25 cellular contexts compared by ENCODE assay signal in the genomic region with DNA sequence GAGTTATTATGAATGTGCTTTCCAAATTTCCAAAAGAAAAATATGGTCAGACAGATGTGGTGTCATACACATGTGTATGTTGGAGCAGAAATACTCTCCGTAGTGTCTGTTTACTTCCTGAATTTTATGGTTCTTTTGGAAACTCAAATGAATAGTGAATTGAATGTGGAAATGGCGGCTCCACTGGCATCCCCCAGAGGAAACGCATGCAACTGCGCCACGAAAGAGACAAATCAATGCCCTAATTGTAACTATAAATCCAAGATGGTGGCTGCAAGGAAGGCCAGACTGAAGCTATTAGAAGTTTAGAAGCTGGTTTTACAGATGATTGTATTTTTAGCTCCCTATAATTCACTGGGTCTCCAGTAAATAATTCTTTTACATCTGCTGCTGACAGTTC.
DNase-seq lines count a peak whose midpoint lies in the region; ATAC-seq, FAIRE-seq and TF ChIP-seq lines count a peak whose summit lies in the region.
"Had no signal": no experiment of that assay in that cellular context is flagged by ENCODE, and none has a peak within 500 bp of the region (broad histone marks: within the 10 kb centered on the region; RNA-seq: fewer than 3 reads in every experiment).

No MANE protein-coding gene starts in this region.

- H3K36me3 ChIP-seq in endodermal cell (ENCODE audit: control insufficient read depth, insufficient read depth, low read length), result no peaks in the 10 kb centered on the region
- H3K36me3 ChIP-seq: BE2C, BLaER1 had no signal

- no peak for FAIRE-seq in RCC 7860 (lab: Jason Lieb, UNC)
- FAIRE-seq: A204.1, G401.6, GM12891, GM19239 had no signal

- no peaks in the 10 kb centered on the region for H3K4me1 ChIP-seq in endodermal cell (ENCODE audit: control insufficient read depth, insufficient read depth, low read length)
- H3K4me1 ChIP-seq in foreskin keratinocyte, result no peaks in the 10 kb centered on the region
- H3K4me1 ChIP-seq: BE2C, BLaER1 had no signal

- H3K9me3 Mint-ChIP-seq in endodermal cell (peaks cover 10% of the 10 kb centered on the region), nephron (no peaks in the 10 kb centered on the region), type B pancreatic cell (peaks cover 9% of the 10 kb centered on the region)

- TF ChIP-seq CTCF in endodermal cell (conservative IDR thresholded peaks at IDR 0.05) (peak; percentile 34), nephron (IDR thresholded peaks at IDR 0.05; ENCODE audit: unreplicated experiment in 3 of 3) (no peak), type B pancreatic cell (conservative IDR thresholded peaks at IDR 0.05) (peak; percentile 50), foreskin keratinocyte (conservative IDR thresholded peaks at IDR 0.05) (no peak), dorsolateral prefrontal cortex (IDR thresholded peaks at IDR 0.05 in 54 of 56, conservative IDR thresholded peaks at IDR 0.05 in 2 of 56; ENCODE audit: low read depth in 1 of 56, partially characterized antibody in 56 of 56) (no peak)

- H3K27ac Mint-ChIP-seq in endodermal cell, result no peak overlapping the region
- peak overlapping the region; percentile 15 to 88 (median 58) for H3K27ac Mint-ChIP-seq in nephron
- H3K27ac Mint-ChIP-seq in type B pancreatic cell, result no peak overlapping the region
- H3K27ac Mint-ChIP-seq: CD14-positive monocyte; CD4-positive, alpha-beta memory T cell; CD4-positive, CD25-positive, alpha-beta regulatory T cell; CD8-positive, alpha-beta memory T cell had no signal

- no peaks in the 10 kb centered on the region for H3K4me1 Mint-ChIP-seq in endodermal cell
- H3K4me1 Mint-ChIP-seq in nephron, result peaks cover 24% of the 10 kb centered on the region
- H3K4me1 Mint-ChIP-seq in type B pancreatic cell (ENCODE audit: unreplicated experiment), result peaks cover 27% of the 10 kb centered on the region
- H3K4me1 Mint-ChIP-seq: CD14-positive monocyte; CD4-positive, alpha-beta memory T cell; CD4-positive, CD25-positive, alpha-beta regulatory T cell; CD8-positive, alpha-beta memory T cell had no signal

- 94 to 100% methylated on average over 4 to 5 of the region's 5 CpGs for WGBS in endodermal cell (ENCODE audit: insufficient coverage in 1 of 2, insufficient read length in 1 of 2), 2 experiments

- no peak overlapping the region for H3K9ac ChIP-seq in endodermal cell (ENCODE audit: extremely low read depth, low read length, poor library complexity, severe bottlenecking)
- H3K9ac ChIP-seq: BLaER1 had no signal

- DNase-seq in SK-MEL-5 (ENCODE audit: low read depth, low spot score), result peak; percentile 61
- DNase-seq in endodermal cell, result no peak
- DNase-seq in type B pancreatic cell (ENCODE audit: extremely low spot score, unreplicated experiment), result no peak
- DNase-seq in RCC 7860 (ENCODE audit: low spot score), result no peak
- DNase-seq in foreskin keratinocyte, result no peak
- no peak for DNase-seq in dorsolateral prefrontal cortex
- DNase-seq: 8988T; ACHN; BE2C; C1 segment of cervical spinal cord; CD4-positive, alpha-beta memory T cell; CD4-positive, CD25-positive, alpha-beta regulatory T cell; CD8-positive, alpha-beta memory T cell; COR-L47; DMS 273 treated with DMSO at 0.1 percent for 48 hours; DMS79 treated with DMSO at 0.1 percent for 48 hours; GF-D8 had no signal

- H3K9me3 ChIP-seq in endodermal cell (ENCODE audit: control insufficient read depth, low read length), result no peaks in the 10 kb centered on the region
- H3K9me3 ChIP-seq: BE2C had no signal

- H3K27ac ChIP-seq in endodermal cell (ENCODE audit: low read depth, low read length) (no peak overlapping the region), foreskin keratinocyte (no peak overlapping the region), dorsolateral prefrontal cortex (no peak overlapping the region)
- H3K27ac ChIP-seq: BLaER1 had no signal

- H3K4me3 Mint-ChIP-seq in endodermal cell, result no peak overlapping the region
- no peak overlapping the region for H3K4me3 Mint-ChIP-seq in nephron
- no peak overlapping the region for H3K4me3 Mint-ChIP-seq in type B pancreatic cell
- H3K4me3 Mint-ChIP-seq: CD14-positive monocyte; CD4-positive, alpha-beta memory T cell; CD4-positive, CD25-positive, alpha-beta regulatory T cell; CD8-positive, alpha-beta memory T cell had no signal

- H3K36me3 Mint-ChIP-seq in endodermal cell (ENCODE audit: low read depth) (no peaks in the 10 kb centered on the region), nephron (ENCODE audit: low read depth) (no peaks in the 10 kb centered on the region), type B pancreatic cell (no peaks in the 10 kb centered on the region)
- H3K36me3 Mint-ChIP-seq: CD14-positive monocyte; CD4-positive, alpha-beta memory T cell; CD4-positive, CD25-positive, alpha-beta regulatory T cell; CD8-positive, alpha-beta memory T cell had no signal

- no peak overlapping the region for H3K4me3 ChIP-seq in endodermal cell (ENCODE audit: low read length)
- H3K4me3 ChIP-seq in dorsolateral prefrontal cortex, result no peak overlapping the region
- H3K4me3 ChIP-seq: BLaER1 had no signal

- ATAC-seq in foreskin keratinocyte (no peak), GM21619 (IDR thresholded peaks at IDR 0.05; ENCODE audit: unreplicated experiment) (no peak)

- no peaks in the 10 kb centered on the region for H3K27me3 ChIP-seq in endodermal cell (ENCODE audit: control insufficient read depth, insufficient read depth, low read length, poor library complexity, severe bottlenecking)
- no peaks in the 10 kb centered on the region for H3K27me3 ChIP-seq in foreskin keratinocyte
- no peaks in the 10 kb centered on the region for H3K27me3 ChIP-seq in dorsolateral prefrontal cortex
- H3K27me3 ChIP-seq: BE2C, BLaER1 had no signal

- intact Hi-C loops in dorsolateral prefrontal cortex (cut with DNase I), result no loop called here

- no peaks in the 10 kb centered on the region for H3K27me3 Mint-ChIP-seq in endodermal cell (ENCODE audit: insufficient read depth)
- H3K27me3 Mint-ChIP-seq in nephron (ENCODE audit: low read depth), result peaks cover 5% of the 10 kb centered on the region
- H3K27me3 Mint-ChIP-seq in type B pancreatic cell, result no peaks in the 10 kb centered on the region
- H3K27me3 Mint-ChIP-seq: CD4-positive, CD25-positive, alpha-beta regulatory T cell; CD8-positive, alpha-beta memory T cell had no signal

- in situ Hi-C loops in SK-MEL-5 (cut with HindIII; ENCODE audit: low pct_unique_long_range_greater_than_20kb, low sequenced_read_pairs), result no loop called here

Comparison
In these comparisons a context has a peak if more than half of its experiments do, and no peak if none do; other contexts are left out.
1. H3K27ac Mint-ChIP-seq: peak in nephron (3 of 3); none in endodermal cell (single experiment) and type B pancreatic cell (single experiment).
2. CTCF ChIP-seq: peak in endodermal cell (single experiment) and type B pancreatic cell (single experiment); none in nephron (0 of 3), foreskin keratinocyte (single experiment) and dorsolateral prefrontal cortex (0 of 56).